8 cellular contexts compared by ENCODE assay signal in the genomic region with DNA sequence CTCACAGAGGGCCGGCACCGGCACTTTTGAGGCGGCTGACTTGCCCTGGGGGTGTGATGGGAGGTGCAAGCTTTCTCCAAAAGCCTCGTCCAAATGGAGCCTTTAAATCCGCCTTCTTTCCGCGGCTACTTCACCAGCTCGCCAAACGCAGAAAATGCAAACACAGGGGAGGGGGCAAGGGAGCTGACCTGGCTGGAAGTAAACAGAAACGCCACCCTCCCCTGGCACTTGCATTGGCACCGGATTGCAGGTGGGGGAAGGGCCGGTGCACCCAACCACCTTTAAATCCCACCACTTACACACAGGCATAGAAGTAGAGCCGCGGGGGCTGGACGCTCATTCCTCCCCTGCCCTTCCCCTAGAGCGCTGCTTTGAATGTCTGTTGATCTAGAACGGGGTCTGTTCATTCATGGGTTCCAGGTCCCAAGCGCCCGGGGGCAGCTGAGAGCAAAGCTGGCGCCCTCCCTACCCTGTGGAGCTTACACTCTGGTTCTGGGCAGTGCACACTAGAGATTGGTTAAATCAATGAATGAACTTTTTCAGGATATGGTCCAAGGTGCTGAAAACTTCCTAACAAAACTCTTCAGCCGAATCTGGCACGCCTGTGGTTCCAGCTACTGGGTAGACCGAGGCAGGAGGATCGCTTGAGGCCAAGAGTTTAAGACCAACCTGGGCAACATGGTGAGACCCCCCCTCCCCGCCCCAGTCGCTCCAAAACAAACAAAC. TPM values are rescaled to one million over a fixed set of nuclear protein-coding genes. Genes with fewer than 3 reads are reported as not detected.
DNase-seq lines count a peak whose midpoint lies in the region; ATAC-seq and TF ChIP-seq lines count a peak whose summit lies in the region.
"Not testable (repeated sequence)": the region's sequence is repeated elsewhere in the genome, so short reads cannot be mapped to it uniquely, and the experiment has no call there.

No MANE protein-coding gene starts in this region.

- not testable (repeated sequence) for H3K36me3 ChIP-seq in BE2C; effector memory CD4-positive, alpha-beta T cell (ENCODE audit: control insufficient read depth, insufficient read depth, low read length)

- not testable (repeated sequence) for H3K27me3 ChIP-seq in BE2C; effector memory CD4-positive, alpha-beta T cell (replicated peaks; ENCODE audit: control insufficient read depth, insufficient read depth, low read length, poor library complexity, severe bottlenecking)

- ATAC-seq in natural killer cell treated with Interleukin-12 subunit alpha and Interleukin-12 subunit beta and Interleukin-15 and Interleukin-18, amount 100 ng/mL, for 72 hours; stimulated activated memory B cell treated with anti-CD40 and anti-IgM and Interleukin-4, amounts not matched to agents 10 μg/mL and 1 μg/mL and 100 μg/mL, for 72 hours: not testable (repeated sequence)

- not testable (repeated sequence) for H3K36me3 Mint-ChIP-seq in activated naive CD4-positive, alpha-beta T cell treated with anti-CD3 and anti-CD28 coated beads, Interleukin-2, amount 50 U/mL, for 24 hours; natural killer cell treated with Interleukin-12 subunit alpha and Interleukin-12 subunit beta and Interleukin-15 and Interleukin-18, amount 100 ng/mL, for 72 hours; stimulated activated memory B cell treated with anti-CD40 and anti-IgM and Interleukin-4, amounts not matched to agents 10 μg/mL and 1 μg/mL and 100 μg/mL, for 72 hours

- H3K27ac Mint-ChIP-seq in activated naive CD4-positive, alpha-beta T cell treated with anti-CD3 and anti-CD28 coated beads, Interleukin-2, amount 50 U/mL, for 24 hours = peak overlapping the region; percentile 79
- H3K27ac Mint-ChIP-seq in natural killer cell treated with Interleukin-12 subunit alpha and Interleukin-12 subunit beta and Interleukin-15 and Interleukin-18, amount 100 ng/mL, for 72 hours = peak overlapping the region; percentile 66 to 86
- H3K27ac Mint-ChIP-seq in stimulated activated memory B cell treated with anti-CD40 and anti-IgM and Interleukin-4, amounts not matched to agents 10 μg/mL and 1 μg/mL and 100 μg/mL, for 72 hours = not testable (repeated sequence)

- H3K27ac ChIP-seq in RWPE1 = peak overlapping the region; percentile 88
- H3K27ac ChIP-seq in effector memory CD4-positive, alpha-beta T cell (ENCODE audit: insufficient read depth, low read length, poor library complexity, severe bottlenecking) = not testable (repeated sequence)

- not testable (repeated sequence) for H3K9me3 ChIP-seq in BE2C; effector memory CD4-positive, alpha-beta T cell (ENCODE audit: control insufficient read depth, low read length); iPS-18c (ENCODE audit: control insufficient read depth, insufficient read depth, low read length)

- not testable (repeated sequence) for H3K27me3 Mint-ChIP-seq in activated naive CD4-positive, alpha-beta T cell treated with anti-CD3 and anti-CD28 coated beads, Interleukin-2, amount 50 U/mL, for 24 hours; natural killer cell treated with Interleukin-12 subunit alpha and Interleukin-12 subunit beta and Interleukin-15 and Interleukin-18, amount 100 ng/mL, for 72 hours
- H3K27me3 Mint-ChIP-seq in stimulated activated memory B cell treated with anti-CD40 and anti-IgM and Interleukin-4, amounts not matched to agents 10 μg/mL and 1 μg/mL and 100 μg/mL, for 72 hours = peaks cover 73% of the 10 kb centered on the region

- CTCF ChIA-PET in RWPE1 (lab: Yijun Ruan, JAX) = interaction anchor here (0.7 kb wide), 1 partner anchor 150 kb away, joined by 3 read pairs; no protein-coding TSS in a partner anchor

- TF ChIP-seq CTCF in BE2C (IDR thresholded peaks at IDR 0.05; ENCODE audit: low read depth, low read length); RWPE1 (conservative IDR thresholded peaks at IDR 0.05; ENCODE audit: low read depth): not testable (repeated sequence)

- H3K4me1 Mint-ChIP-seq in activated naive CD4-positive, alpha-beta T cell treated with anti-CD3 and anti-CD28 coated beads, Interleukin-2, amount 50 U/mL, for 24 hours = peaks cover 50% of the 10 kb centered on the region
- peaks cover 60 to 66% of the 10 kb centered on the region in 2 donors for H3K4me1 Mint-ChIP-seq in natural killer cell treated with Interleukin-12 subunit alpha and Interleukin-12 subunit beta and Interleukin-15 and Interleukin-18, amount 100 ng/mL, for 72 hours (ENCODE audit: low read depth in 2 of 2)
- H3K4me1 Mint-ChIP-seq in stimulated activated memory B cell treated with anti-CD40 and anti-IgM and Interleukin-4, amounts not matched to agents 10 μg/mL and 1 μg/mL and 100 μg/mL, for 72 hours = peaks cover 52% of the 10 kb centered on the region

- H3K9me3 Mint-ChIP-seq in activated naive CD4-positive, alpha-beta T cell treated with anti-CD3 and anti-CD28 coated beads, Interleukin-2, amount 50 U/mL, for 24 hours; natural killer cell treated with Interleukin-12 subunit alpha and Interleukin-12 subunit beta and Interleukin-15 and Interleukin-18, amount 100 ng/mL, for 72 hours; stimulated activated memory B cell treated with anti-CD40 and anti-IgM and Interleukin-4, amounts not matched to agents 10 μg/mL and 1 μg/mL and 100 μg/mL, for 72 hours: not testable (repeated sequence)

- H3K4me3 ChIP-seq in BE2C (ENCODE audit: low read depth, low read length) (peak overlapping the region; percentile 51), iPS-18c (ENCODE audit: insufficient read depth, low read depth, low read length) (peak overlapping the region; percentile 55)
- peak overlapping the region; percentile 53 for H3K4me3 ChIP-seq in effector memory CD4-positive, alpha-beta T cell (ENCODE audit: insufficient read depth, low read depth, low read length, poor library complexity, severe bottlenecking)

- H3K4me3 Mint-ChIP-seq in activated naive CD4-positive, alpha-beta T cell treated with anti-CD3 and anti-CD28 coated beads, Interleukin-2, amount 50 U/mL, for 24 hours = peak overlapping the region; percentile 94
- H3K4me3 Mint-ChIP-seq in natural killer cell treated with Interleukin-12 subunit alpha and Interleukin-12 subunit beta and Interleukin-15 and Interleukin-18, amount 100 ng/mL, for 72 hours = peak overlapping the region; percentile 89
- peak overlapping the region; percentile 80 for H3K4me3 Mint-ChIP-seq in stimulated activated memory B cell treated with anti-CD40 and anti-IgM and Interleukin-4, amounts not matched to agents 10 μg/mL and 1 μg/mL and 100 μg/mL, for 72 hours

- POLR2A ChIA-PET in RWPE1 (lab: Yijun Ruan, JAX; ENCODE audit: low non-redundant PET) = not testable (repeated sequence)

- not testable (repeated sequence) for DNase-seq in BE2C; RWPE1 (ENCODE audit: low spot score); effector memory CD4-positive, alpha-beta T cell; natural killer cell treated with Interleukin-12 subunit alpha and Interleukin-12 subunit beta and Interleukin-15 and Interleukin-18, amount 100 ng/mL, for 72 hours (ENCODE audit: low spot score)
- DNase-seq in HT-29 (ENCODE audit: low spot score) = peak; percentile 29

- H3K4me1 ChIP-seq in BE2C = not testable (repeated sequence)
- peaks cover 28% of the 10 kb centered on the region for H3K4me1 ChIP-seq in effector memory CD4-positive, alpha-beta T cell (ENCODE audit: control insufficient read depth, insufficient read depth, low read length, poor library complexity, severe bottlenecking)

RNA-seq across cellular contexts. Expression of a gene that starts 0.9 kb away (rescaled TPM):
- polyA plus RNA-seq in BE2C (2012; ENCODE audit: insufficient read depth, insufficient read length, low read depth) = 25.0 TPM
- total RNA-seq in HT-29 (2014; rRNA removed; shearing (Covaris generic)) = 8.6 and 13.8 TPM in 2 replicates
- total RNA-seq in natural killer cell treated with Interleukin-12 subunit alpha and Interleukin-12 subunit beta and Interleukin-15 and Interleukin-18, amount 100 ng/mL, for 72 hours = 10 to 100 TPM; 15.7 to 15.9 TPM
